In the genomic region with DNA sequence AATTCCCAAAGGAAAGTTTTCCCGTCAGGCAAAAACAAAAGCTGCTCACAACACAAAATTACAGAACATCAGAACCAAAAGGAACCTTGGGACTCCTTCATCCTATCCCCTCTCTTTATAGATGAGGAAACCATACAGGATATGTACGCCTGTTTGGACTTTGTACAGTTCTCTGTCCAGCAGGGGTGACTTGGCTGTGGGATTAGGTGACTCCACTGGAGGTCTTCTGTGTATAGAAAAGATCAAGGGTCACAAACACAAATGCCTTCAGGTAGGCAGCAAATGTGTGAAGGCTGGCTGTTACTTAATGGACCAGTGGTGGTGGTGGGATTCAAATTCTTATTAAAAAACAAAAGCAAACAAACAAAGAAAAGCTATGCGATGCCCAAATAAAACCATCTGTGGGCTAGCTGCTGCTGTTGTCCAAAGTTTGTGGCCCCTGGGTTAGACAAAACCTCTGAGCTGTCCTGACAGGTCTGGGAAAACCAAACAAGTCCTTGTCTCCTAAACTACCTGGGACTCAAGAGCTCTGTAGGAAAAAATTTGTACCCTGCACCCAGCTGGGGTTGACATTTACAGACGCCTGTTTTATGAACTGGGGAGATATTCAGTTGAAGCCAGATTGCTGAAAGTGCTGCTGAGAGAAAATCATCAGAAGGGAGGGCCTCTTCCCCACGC, we compare ENCODE assay signal across 9 cellular contexts. TPM values are rescaled to one million over a fixed set of nuclear protein-coding genes. Genes with fewer than 3 reads are reported as not detected.
DNase-seq lines count a peak whose midpoint lies in the region; ATAC-seq and TF ChIP-seq lines count a peak whose summit lies in the region.
"Had no signal": no experiment of that assay in that cellular context is flagged by ENCODE, and none has a peak within 500 bp of the region (broad histone marks: within the 10 kb centered on the region; RNA-seq: fewer than 3 reads in every experiment).

No MANE protein-coding gene starts in this region.

- no peaks in the 10 kb centered on the region for H3K27me3 Mint-ChIP-seq in activated T-cell treated with anti-CD3 and anti-CD28 coated beads, Interleukin-2, amount 50 U/mL, for 4 hours (ENCODE audit: low read depth)
- H3K27me3 Mint-ChIP-seq in stimulated activated naive CD8-positive, alpha-beta T cell treated with anti-CD3 and anti-CD28 coated beads, Interleukin-15, amount 100 ng/mL, for 72 hours, result no peaks in the 10 kb centered on the region

- no peaks in the 10 kb centered on the region for H3K9me2 ChIP-seq in SU-DHL-6 (replicated peaks; ENCODE audit: insufficient read depth, low read length)

- DNase-seq in activated T-cell treated with anti-CD3 and anti-CD28 coated beads, Interleukin-2, amount 50 U/mL, for 4 hours, result no peak
- DNase-seq in activated T-cell treated with anti-CD3 and anti-CD28 coated beads, Interleukin-2, amount 50 U/mL, for 48 hours, result no peak
- DNase-seq in stimulated activated naive CD8-positive, alpha-beta T cell treated with anti-CD3 and anti-CD28 coated beads, Interleukin-15, amount 100 ng/mL, for 72 hours, result no peak
- DNase-seq in hepatic stellate cell (ENCODE audit: low spot score) (no peak), NCI-H774 (lab: John Stamatoyannopoulos, UW) (no peak), SK-N-DZ (ENCODE audit: low spot score) (no peak)
- DNase-seq: NCI-H524 treated with DMSO at 0.1 percent for 48 hours had no signal

- H3K36me3 ChIP-seq in SU-DHL-6 (ENCODE audit: low read length) (no peaks in the 10 kb centered on the region), iPS-18a (ENCODE audit: control insufficient read depth, low read depth, low read length) (no peaks in the 10 kb centered on the region)

- H3F3A ChIP-seq in SU-DHL-6 (ENCODE audit: insufficient read depth), result peaks cover 14% of the 10 kb centered on the region; the same call in 1 of the 2 replicates

- no peaks in the 10 kb centered on the region for H3K4me1 ChIP-seq in iPS-18a (ENCODE audit: control insufficient read depth, low read depth, low read length)

- peak overlapping the region; percentile 49; the same call in 1 of the 2 replicates for H3K9ac ChIP-seq in SU-DHL-6 (ENCODE audit: low read length)
- H3K9ac ChIP-seq in iPS-18a (ENCODE audit: low read length), result no peak overlapping the region

- H3K4me2 ChIP-seq in SU-DHL-6 (ENCODE audit: low read depth, low read length, poor library complexity, severe bottlenecking), result peak overlapping the region; percentile 81

- peaks cover 54% of the 10 kb centered on the region for H3K4me1 Mint-ChIP-seq in activated T-cell treated with anti-CD3 and anti-CD28 coated beads, Interleukin-2, amount 50 U/mL, for 4 hours (ENCODE audit: low read depth)
- peaks cover 72% of the 10 kb centered on the region for H3K4me1 Mint-ChIP-seq in stimulated activated naive CD8-positive, alpha-beta T cell treated with anti-CD3 and anti-CD28 coated beads, Interleukin-15, amount 100 ng/mL, for 72 hours

- peak overlapping the region; percentile 92 for H3K4me3 Mint-ChIP-seq in activated T-cell treated with anti-CD3 and anti-CD28 coated beads, Interleukin-2, amount 50 U/mL, for 4 hours
- H3K4me3 Mint-ChIP-seq in stimulated activated naive CD8-positive, alpha-beta T cell treated with anti-CD3 and anti-CD28 coated beads, Interleukin-15, amount 100 ng/mL, for 72 hours, result peak overlapping the region; percentile 87 to 99

- no peaks in the 10 kb centered on the region for H4K20me1 ChIP-seq in SU-DHL-6 (ENCODE audit: low read depth, low read length)

- no peaks in the 10 kb centered on the region for H3K9me3 Mint-ChIP-seq in activated T-cell treated with anti-CD3 and anti-CD28 coated beads, Interleukin-2, amount 50 U/mL, for 4 hours
- H3K9me3 Mint-ChIP-seq in stimulated activated naive CD8-positive, alpha-beta T cell treated with anti-CD3 and anti-CD28 coated beads, Interleukin-15, amount 100 ng/mL, for 72 hours, result no peaks in the 10 kb centered on the region

- H3K27me3 ChIP-seq in SU-DHL-6 (ENCODE audit: low read length) (no peaks in the 10 kb centered on the region), iPS-18a (ENCODE audit: control insufficient read depth, insufficient read depth, low read length) (peaks cover 4% of the 10 kb centered on the region)

- TF ChIP-seq CTCF in SU-DHL-6 (IDR thresholded peaks at IDR 0.05; ENCODE audit: insufficient read depth, low read length, poor library complexity, severe bottlenecking), result no peak

- no peaks in the 10 kb centered on the region for H3K79me2 ChIP-seq in SU-DHL-6 (ENCODE audit: insufficient read depth, low read length)

- ATAC-seq in activated T-cell treated with anti-CD3 and anti-CD28 coated beads, Interleukin-2, amount 50 U/mL, for 4 hours, result no peak
- no peak for ATAC-seq in stimulated activated naive CD8-positive, alpha-beta T cell treated with anti-CD3 and anti-CD28 coated beads, Interleukin-15, amount 100 ng/mL, for 72 hours

- H3K36me3 Mint-ChIP-seq in activated T-cell treated with anti-CD3 and anti-CD28 coated beads, Interleukin-2, amount 50 U/mL, for 4 hours (ENCODE audit: insufficient read depth), result no peaks in the 10 kb centered on the region

- H3K27ac ChIP-seq in SU-DHL-6 (ENCODE audit: low read depth, low read length), result no peak overlapping the region
- no peak overlapping the region for H3K27ac ChIP-seq in iPS-18a (ENCODE audit: low read length)

- H3K4me3 ChIP-seq in SU-DHL-6 (ENCODE audit: insufficient read depth, low read length, poor library complexity, severe bottlenecking), result peak overlapping the region; percentile 61
- peak overlapping the region; percentile 77 for H3K4me3 ChIP-seq in iPS-18a (ENCODE audit: low read length)

- no peak overlapping the region for H2AFZ ChIP-seq in SU-DHL-6 (ENCODE audit: low read depth, low read length, severe bottlenecking)

- H3K27ac Mint-ChIP-seq in stimulated activated naive CD8-positive, alpha-beta T cell treated with anti-CD3 and anti-CD28 coated beads, Interleukin-15, amount 100 ng/mL, for 72 hours, result peak overlapping the region in 1 of 2 donors; percentile 86

- H3K9me3 ChIP-seq in SU-DHL-6 (ENCODE audit: insufficient read depth, low read length), result no peaks in the 10 kb centered on the region
- H3K9me3 ChIP-seq in iPS-18a (ENCODE audit: control insufficient read depth, low read depth, low read length), result no peaks in the 10 kb centered on the region

RNA-seq across cellular contexts. Expression of a gene that starts 1.3 kb away (rescaled TPM):
- 1 to 10 TPM; 2.3 to 5.4 (median 2.9) TPM for total RNA-seq in activated T-cell treated with anti-CD3 and anti-CD28 coated beads, Interleukin-2, amount 50 U/mL, for 4 hours
- polyA plus RNA-seq in SK-N-DZ (2014; cell fraction: cytosol; rRNA removed), result 14.8 and 19.1 TPM in 2 replicates
- polyA plus RNA-seq in SK-N-DZ (2014; cell fraction: nucleus; rRNA removed), result 9.3 and 11.1 TPM in 2 replicates
